ENCODE assay signal across 2 cellular contexts in the genomic region with DNA sequence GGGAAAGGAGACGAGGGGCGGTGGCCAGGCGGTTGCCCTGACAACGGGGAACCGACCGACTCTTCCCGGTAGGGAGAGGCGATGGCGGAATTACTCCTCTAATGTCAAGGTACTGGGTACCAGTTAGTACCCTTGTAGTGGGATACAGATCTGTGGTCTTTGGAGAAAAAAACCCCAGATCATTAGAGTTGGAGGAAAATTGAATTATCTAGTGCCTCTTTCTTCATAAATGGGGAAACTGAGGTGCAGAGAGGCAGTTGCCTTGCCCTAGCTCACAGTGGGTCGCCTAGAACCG.
TF ChIP-seq lines count a peak whose summit lies in the region.

No MANE protein-coding gene starts in this region.

TF ChIP-seq in K562, 482 proteins besides CTCF, POLR2A, EP300 and RAD21 (continued from another document):
- TF ChIP-seq, protein P1, sequence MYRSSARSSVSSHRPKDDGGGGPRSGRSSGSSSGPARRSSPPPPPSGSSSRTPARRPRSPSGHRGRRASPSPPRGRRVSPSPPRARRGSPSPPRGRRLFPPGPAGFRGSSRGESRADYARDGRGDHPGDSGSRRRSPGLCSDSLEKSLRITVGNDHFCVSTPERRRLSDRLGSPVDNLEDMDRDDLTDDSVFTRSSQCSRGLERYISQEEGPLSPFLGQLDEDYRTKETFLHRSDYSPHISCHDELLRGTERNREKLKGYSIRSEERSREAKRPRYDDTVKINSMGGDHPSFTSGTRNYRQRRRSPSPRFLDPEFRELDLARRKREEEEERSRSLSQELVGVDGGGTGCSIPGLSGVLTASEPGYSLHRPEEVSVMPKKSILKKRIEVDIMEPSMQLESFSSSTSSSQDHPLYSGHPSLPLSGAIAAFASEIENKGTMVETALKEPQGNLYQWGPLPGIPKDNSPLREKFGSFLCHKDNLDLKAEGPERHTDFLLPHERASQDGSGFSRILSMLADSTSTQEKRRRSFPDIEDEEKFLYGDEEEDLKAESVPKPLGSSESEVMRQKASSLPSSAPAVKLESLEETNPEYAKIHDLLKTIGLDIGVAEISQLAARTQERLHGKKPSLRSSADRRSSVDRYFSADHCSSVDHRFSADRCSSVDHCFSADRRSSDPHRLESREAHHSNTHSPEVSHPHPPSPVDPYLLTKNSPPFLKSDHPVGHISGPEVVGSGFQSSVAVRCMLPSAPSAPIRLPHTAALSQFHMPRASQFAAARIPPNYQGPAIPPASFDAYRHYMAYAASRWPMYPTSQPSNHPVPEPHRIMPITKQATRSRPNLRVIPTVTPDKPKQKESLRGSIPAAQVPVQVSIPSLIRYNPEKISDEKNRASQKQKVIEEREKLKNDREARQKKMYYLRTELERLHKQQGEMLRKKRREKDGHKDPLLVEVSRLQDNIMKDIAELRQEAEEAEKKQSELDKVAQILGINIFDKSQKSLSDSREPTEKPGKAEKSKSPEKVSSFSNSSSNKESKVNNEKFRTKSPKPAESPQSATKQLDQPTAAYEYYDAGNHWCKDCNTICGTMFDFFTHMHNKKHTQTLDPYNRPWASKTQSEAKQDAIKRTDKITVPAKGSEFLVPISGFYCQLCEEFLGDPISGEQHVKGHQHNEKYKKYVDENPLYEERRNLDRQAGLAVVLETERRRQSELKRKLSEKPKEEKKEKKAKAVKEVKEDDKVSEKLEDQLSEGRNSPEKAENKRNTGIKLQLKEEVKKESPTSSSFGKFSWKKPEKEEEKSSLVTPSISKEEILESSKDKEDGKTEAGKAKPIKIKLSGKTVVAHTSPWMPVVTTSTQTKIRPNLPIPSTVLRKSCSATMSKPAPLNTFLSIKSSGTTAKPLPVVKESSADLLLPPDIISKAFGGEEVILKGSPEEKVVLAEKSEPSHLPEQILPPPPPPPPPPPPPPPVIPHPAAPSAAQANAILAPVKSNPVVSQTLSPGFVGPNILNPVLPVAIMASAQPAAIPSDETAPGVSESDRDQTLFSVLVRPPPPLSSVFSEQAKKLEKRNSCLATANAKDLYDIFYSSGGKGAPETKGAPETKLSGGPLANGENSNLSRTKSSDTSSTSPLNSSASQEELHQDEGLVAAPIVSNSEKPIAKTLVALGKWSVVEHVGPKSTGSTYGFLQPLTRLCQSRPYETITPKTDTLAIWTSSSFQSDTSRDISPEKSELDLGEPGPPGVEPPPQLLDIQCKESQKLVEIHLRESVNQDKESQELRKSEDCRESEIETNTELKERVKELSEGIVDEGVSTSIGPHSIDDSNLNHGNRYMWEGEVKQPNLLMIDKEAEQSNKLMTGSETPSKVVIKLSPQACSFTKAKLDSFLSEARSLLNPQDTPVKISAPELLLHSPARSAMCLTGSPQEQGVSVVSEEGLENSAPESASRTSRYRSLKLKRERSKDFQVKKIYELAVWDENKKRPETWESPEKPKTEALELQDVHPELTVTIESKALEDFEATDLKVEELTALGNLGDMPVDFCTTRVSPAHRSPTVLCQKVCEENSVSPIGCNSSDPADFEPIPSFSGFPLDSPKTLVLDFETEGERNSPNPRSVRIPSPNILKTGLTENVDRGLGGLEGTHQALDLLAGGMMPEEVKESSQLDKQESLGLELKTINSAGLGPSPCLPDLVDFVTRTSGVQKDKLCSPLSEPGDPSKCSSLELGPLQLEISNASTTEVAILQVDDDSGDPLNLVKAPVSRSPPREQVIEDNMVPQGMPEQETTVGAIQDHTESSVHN (IDR thresholded peaks at IDR 0.05; ENCODE audit: borderline replicate concordance in 1 of 2, low read depth in 1 of 2) = peak in 1 of 2 experiments; percentile 2; a peak in 1 of 4 replicates
- TF ChIP-seq TEAD1 (CRISPR knock-in tag; IDR thresholded peaks at IDR 0.05) = 0 out of 4 replicates have a peak, but pooled peaks of 1 of the 2 experiments have one; percentile 19
- TF ChIP-seq, protein P2, sequence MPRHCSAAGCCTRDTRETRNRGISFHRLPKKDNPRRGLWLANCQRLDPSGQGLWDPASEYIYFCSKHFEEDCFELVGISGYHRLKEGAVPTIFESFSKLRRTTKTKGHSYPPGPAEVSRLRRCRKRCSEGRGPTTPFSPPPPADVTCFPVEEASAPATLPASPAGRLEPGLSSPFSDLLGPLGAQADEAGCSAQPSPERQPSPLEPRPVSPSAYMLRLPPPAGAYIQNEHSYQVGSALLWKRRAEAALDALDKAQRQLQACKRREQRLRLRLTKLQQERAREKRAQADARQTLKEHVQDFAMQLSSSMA (CRISPR knock-in tag; IDR thresholded peaks at IDR 0.05) = 0 out of 2 replicates have a peak, but pooled peaks have one; percentile 8
- TF ChIP-seq CTBP1 (IDR thresholded peaks at IDR 0.05; ENCODE audit: borderline replicate concordance) = peak; percentile 46
- TF ChIP-seq, protein P3, sequence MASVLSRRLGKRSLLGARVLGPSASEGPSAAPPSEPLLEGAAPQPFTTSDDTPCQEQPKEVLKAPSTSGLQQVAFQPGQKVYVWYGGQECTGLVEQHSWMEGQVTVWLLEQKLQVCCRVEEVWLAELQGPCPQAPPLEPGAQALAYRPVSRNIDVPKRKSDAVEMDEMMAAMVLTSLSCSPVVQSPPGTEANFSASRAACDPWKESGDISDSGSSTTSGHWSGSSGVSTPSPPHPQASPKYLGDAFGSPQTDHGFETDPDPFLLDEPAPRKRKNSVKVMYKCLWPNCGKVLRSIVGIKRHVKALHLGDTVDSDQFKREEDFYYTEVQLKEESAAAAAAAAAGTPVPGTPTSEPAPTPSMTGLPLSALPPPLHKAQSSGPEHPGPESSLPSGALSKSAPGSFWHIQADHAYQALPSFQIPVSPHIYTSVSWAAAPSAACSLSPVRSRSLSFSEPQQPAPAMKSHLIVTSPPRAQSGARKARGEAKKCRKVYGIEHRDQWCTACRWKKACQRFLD (CRISPR knock-in tag; IDR thresholded peaks at IDR 0.05) = no peak; the same call in 1 of the 2 replicates
- 0 out of 4 replicates have a peak, but pooled peaks of 1 of the 2 experiments have one; percentile 32 for TF ChIP-seq ARNT (IDR thresholded peaks at IDR 0.05)
- peak; percentile 95 for TF ChIP-seq BMI1 (IDR thresholded peaks at IDR 0.05; ENCODE audit: low read length)
- 0 out of 2 replicates have a peak, but pooled peaks have one; percentile 54 for TF ChIP-seq JUN (IDR thresholded peaks at IDR 0.05; ENCODE audit: borderline replicate concordance, low read depth, low read length)
- TF ChIP-seq JUN (CRISPR knock-in tag; IDR thresholded peaks at IDR 0.05; ENCODE audit: borderline replicate concordance) = no peak
- no peak for TF ChIP-seq RCOR1 (IDR thresholded peaks at IDR 0.05; ENCODE audit: borderline replicate concordance in 1 of 2, low read depth in 2 of 2, low read length in 2 of 2)

TF ChIP-seq in HepG2, 621 proteins besides CTCF, POLR2A, EP300 and RAD21 (continued from another document):
- TF ChIP-seq, protein P4, sequence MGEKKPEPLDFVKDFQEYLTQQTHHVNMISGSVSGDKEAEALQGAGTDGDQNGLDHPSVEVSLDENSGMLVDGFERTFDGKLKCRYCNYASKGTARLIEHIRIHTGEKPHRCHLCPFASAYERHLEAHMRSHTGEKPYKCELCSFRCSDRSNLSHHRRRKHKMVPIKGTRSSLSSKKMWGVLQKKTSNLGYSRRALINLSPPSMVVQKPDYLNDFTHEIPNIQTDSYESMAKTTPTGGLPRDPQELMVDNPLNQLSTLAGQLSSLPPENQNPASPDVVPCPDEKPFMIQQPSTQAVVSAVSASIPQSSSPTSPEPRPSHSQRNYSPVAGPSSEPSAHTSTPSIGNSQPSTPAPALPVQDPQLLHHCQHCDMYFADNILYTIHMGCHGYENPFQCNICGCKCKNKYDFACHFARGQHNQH (CRISPR knock-in tag; IDR thresholded peaks at IDR 0.05) = no peak
- TF ChIP-seq KDM4B (CRISPR knock-in tag; IDR thresholded peaks at IDR 0.05) (no peak), NR2F6 (IDR thresholded peaks at IDR 0.05) (no peak), NR2F6 (CRISPR knock-in tag; IDR thresholded peaks at IDR 0.05) (no peak), NFKBIZ (CRISPR knock-in tag; IDR thresholded peaks at IDR 0.05) (no peak), GLI4 (CRISPR knock-in tag; IDR thresholded peaks at IDR 0.05; ENCODE audit: borderline replicate concordance) (no peak), CBFB (CRISPR knock-in tag; IDR thresholded peaks at IDR 0.05) (no peak), ELF1 (CRISPR knock-in tag; IDR thresholded peaks at IDR 0.05) (no peak; the same call in 1 of the 2 replicates), REPIN1 (CRISPR knock-in tag; IDR thresholded peaks at IDR 0.05; ENCODE audit: borderline replicate concordance, low read depth) (no peak)
- TF ChIP-seq, protein P5, sequence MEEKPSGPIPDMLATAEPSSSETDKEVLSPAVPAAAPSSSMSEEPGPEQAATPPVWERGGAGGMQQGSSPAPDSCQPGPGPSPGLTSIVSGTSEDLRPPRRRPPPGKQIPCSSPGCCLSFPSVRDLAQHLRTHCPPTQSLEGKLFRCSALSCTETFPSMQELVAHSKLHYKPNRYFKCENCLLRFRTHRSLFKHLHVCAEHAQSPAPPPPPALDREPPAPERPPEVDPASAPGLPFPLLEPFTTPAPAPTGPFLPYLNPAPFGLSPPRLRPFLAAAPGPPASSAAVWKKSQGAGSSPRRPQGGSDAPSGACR (CRISPR knock-in tag; IDR thresholded peaks at IDR 0.05) = no peak
- TF ChIP-seq, protein P6, sequence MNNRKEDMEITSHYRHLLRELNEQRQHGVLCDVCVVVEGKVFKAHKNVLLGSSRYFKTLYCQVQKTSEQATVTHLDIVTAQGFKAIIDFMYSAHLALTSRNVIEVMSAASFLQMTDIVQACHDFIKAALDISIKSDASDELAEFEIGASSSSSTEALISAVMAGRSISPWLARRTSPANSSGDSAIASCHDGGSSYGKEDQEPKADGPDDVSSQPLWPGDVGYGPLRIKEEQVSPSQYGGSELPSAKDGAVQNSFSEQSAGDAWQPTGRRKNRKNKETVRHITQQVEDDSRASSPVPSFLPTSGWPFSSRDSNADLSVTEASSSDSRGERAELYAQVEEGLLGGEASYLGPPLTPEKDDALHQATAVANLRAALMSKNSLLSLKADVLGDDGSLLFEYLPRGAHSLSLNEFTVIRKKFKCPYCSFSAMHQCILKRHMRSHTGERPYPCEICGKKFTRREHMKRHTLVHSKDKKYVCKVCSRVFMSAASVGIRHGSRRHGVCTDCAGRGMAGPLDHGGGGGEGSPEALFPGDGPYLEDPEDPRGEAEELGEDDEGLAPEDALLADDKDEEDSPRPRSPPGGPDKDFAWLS (CRISPR knock-in tag; IDR thresholded peaks at IDR 0.05; ENCODE audit: borderline replicate concordance) = no peak
- TF ChIP-seq, protein P7, sequence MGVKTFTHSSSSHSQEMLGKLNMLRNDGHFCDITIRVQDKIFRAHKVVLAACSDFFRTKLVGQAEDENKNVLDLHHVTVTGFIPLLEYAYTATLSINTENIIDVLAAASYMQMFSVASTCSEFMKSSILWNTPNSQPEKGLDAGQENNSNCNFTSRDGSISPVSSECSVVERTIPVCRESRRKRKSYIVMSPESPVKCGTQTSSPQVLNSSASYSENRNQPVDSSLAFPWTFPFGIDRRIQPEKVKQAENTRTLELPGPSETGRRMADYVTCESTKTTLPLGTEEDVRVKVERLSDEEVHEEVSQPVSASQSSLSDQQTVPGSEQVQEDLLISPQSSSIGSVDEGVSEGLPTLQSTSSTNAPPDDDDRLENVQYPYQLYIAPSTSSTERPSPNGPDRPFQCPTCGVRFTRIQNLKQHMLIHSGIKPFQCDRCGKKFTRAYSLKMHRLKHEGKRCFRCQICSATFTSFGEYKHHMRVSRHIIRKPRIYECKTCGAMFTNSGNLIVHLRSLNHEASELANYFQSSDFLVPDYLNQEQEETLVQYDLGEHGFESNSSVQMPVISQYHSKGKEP (CRISPR knock-in tag; IDR thresholded peaks at IDR 0.05) = no peak
- TF ChIP-seq, protein P8, sequence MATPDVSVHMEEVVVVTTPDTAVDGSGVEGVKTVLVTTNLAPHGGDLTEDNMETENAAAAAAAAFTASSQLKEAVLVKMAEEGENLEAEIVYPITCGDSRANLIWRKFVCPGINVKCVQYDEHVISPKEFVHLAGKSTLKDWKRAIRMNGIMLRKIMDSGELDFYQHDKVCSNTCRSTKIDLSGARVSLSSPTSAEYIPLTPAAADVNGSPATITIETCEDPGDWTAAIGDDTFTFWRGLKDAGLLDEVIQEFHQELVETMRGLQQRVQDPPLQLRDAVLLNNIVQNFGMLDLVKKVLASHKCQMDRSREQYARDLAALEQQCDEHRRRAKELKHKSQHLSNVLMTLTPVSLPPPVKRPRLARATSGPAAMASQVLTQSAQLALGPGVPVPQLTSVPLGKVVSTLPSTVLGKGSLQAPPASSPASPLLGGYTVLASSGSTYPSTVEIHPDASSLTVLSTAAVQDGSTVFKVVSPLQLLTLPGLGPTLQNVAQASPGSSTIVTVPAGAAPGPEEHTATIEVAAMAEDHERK (CRISPR knock-in tag; IDR thresholded peaks at IDR 0.05; ENCODE audit: low read depth) = no peak
